Comparison of ENCODE assay signal across 8 cellular contexts in genomic region chr13:95536629-95537241, GRCh38. TPM values are rescaled to one million over a fixed set of nuclear protein-coding genes. Genes with fewer than 3 reads are reported as not detected.
A peak's percentile ranks its signal among the peaks of the same experiment; 100 is the strongest.
DNase-seq lines count a peak whose midpoint lies in the region; ATAC-seq and TF ChIP-seq lines count a peak whose summit lies in the region.

No MANE protein-coding gene starts in this region.

- H3K27ac Mint-ChIP-seq in mesothelial cell of epicardium = no peak overlapping the region

- no peaks in the 10 kb centered on the region for H3K27me3 ChIP-seq in Loucy (ENCODE audit: insufficient read depth, low read length, poor library complexity, severe bottlenecking)

- H4K20me1 ChIP-seq in Loucy (ENCODE audit: insufficient read depth, low read length, poor library complexity, severe bottlenecking) = no peaks in the 10 kb centered on the region

- no peaks in the 10 kb centered on the region for H3K9me2 ChIP-seq in Loucy (replicated peaks; ENCODE audit: low read depth, low read length)

- no peaks in the 10 kb centered on the region for H3K4me1 ChIP-seq in Loucy (ENCODE audit: insufficient read depth, low read length, poor library complexity, severe bottlenecking)

- TF ChIP-seq CTCF in Loucy (conservative IDR thresholded peaks at IDR 0.05; ENCODE audit: low read length) = peak; percentile 71
- peak; percentile 62 for TF ChIP-seq CTCF in mesothelial cell of epicardium (IDR thresholded peaks at IDR 0.05; ENCODE audit: unreplicated experiment)

- no peaks in the 10 kb centered on the region for H3K36me3 Mint-ChIP-seq in mesothelial cell of epicardium

- no peak overlapping the region for H3K4me2 ChIP-seq in Loucy (ENCODE audit: low read depth, low read length, poor library complexity, severe bottlenecking)

- H3K36me3 ChIP-seq in Loucy (ENCODE audit: insufficient read depth, low read length) = no peaks in the 10 kb centered on the region

- H3K4me1 Mint-ChIP-seq in mesothelial cell of epicardium = peaks cover 3% of the 10 kb centered on the region

- no peaks in the 10 kb centered on the region for H3K27me3 Mint-ChIP-seq in mesothelial cell of epicardium (ENCODE audit: low read depth)

- H3K4me3 Mint-ChIP-seq in mesothelial cell of epicardium = no peak overlapping the region

- H3K4me3 ChIP-seq in Loucy (ENCODE audit: low read length, poor library complexity, severe bottlenecking) = no peak overlapping the region

- H3K9me3 ChIP-seq in Loucy (ENCODE audit: insufficient read depth, low read depth, low read length) = no peaks in the 10 kb centered on the region

- peak; percentile 65 for DNase-seq in ELR (ENCODE audit: low read depth)
- DNase-seq in amniotic stem cell (lab: John Stamatoyannopoulos, UW) = peak; percentile 16
- DNase-seq in mesothelial cell of epicardium (ENCODE audit: low spot score in 2 of 2, unreplicated experiment in 2 of 2) = no peak
- DNase-seq in COLO668 (lab: John Stamatoyannopoulos, UW; ENCODE audit: unreplicated experiment) = no peak
- DNase-seq in T-helper 9 cell = no peak

- H2AFZ ChIP-seq in Loucy (ENCODE audit: low read length) = peak overlapping the region; percentile 71; the same call in 1 of the 2 replicates

- no peaks in the 10 kb centered on the region for H3F3A ChIP-seq in Loucy (ENCODE audit: low read depth)

- H3K9ac ChIP-seq in Loucy (ENCODE audit: low read depth, low read length, poor library complexity, severe bottlenecking) = no peak overlapping the region

- H3K9me3 Mint-ChIP-seq in mesothelial cell of epicardium = no peaks in the 10 kb centered on the region

- no peaks in the 10 kb centered on the region for H3K79me2 ChIP-seq in Loucy (ENCODE audit: insufficient read depth, low read length)

- no peak for ATAC-seq in HG03196 (IDR thresholded peaks at IDR 0.05; ENCODE audit: unreplicated experiment)
- ATAC-seq in GM21526 (IDR thresholded peaks at IDR 0.05; ENCODE audit: low FRiP score, unreplicated experiment) = no peak

RNA-seq across cellular contexts. Expression of gene CLDN10, which starts 15.8 kb away (rescaled TPM):
- total RNA-seq in mesothelial cell of epicardium = 1.1 to 2.0 TPM (median 1.5 TPM) in 3 replicates

Comparison
In these comparisons a context has a peak if more than half of its experiments do, and no peak if none do; other contexts are left out.
1. DNase-seq: peak in ELR (single experiment) and amniotic stem cell (single experiment); none in mesothelial cell of epicardium (0 of 2), COLO668 (single experiment) and T-helper 9 cell (single experiment).